ENCODE assay signal across 8 cellular contexts in the genomic region with DNA sequence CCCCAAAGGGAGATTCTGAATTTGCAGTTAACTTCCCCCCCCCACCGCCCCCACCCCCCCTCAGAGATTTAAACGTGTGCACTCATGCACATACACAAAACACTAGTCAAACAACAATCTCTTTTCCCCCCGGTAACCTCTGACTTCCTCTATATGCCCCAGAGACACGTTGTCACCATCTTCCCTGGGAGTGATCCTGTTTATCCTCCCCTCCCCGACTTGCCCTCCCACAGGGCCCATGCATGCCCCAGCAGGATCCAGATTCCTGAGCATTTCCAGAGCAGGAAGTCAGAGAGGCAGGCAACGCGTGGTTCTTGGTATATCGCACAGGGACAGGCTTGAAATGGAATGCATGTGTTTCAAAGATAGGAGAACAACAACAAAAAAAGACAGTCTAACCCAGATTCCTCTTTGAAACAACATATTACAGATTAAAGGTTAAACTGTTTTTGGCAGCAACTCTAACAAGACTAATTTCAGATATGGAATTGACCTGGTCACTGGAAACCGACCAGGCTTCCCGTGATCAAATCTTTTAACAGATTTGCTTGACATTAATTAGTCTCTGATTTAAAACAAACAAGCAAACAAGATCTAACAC. TPM values are rescaled to one million over a fixed set of nuclear protein-coding genes. Genes with fewer than 3 reads are reported as not detected.
DNase-seq lines count a peak whose midpoint lies in the region; ATAC-seq and TF ChIP-seq lines count a peak whose summit lies in the region.

No MANE protein-coding gene starts in this region.

- intact Hi-C loops in body of pancreas (cut with DNase I) = loop anchor here (10.0 kb wide), 1 partner anchor 132 kb away; no protein-coding TSS in a partner anchor

- H3K9me3 ChIP-seq in body of pancreas = no peaks in the 10 kb centered on the region

- H3K36me3 Mint-ChIP-seq in immature natural killer cell = peaks cover 0 to 4% (median 0%) of the 10 kb centered on the region in 3 donors

- no peaks in the 10 kb centered on the region for H3K36me3 ChIP-seq in body of pancreas (replicated peaks in 1 of 2; ENCODE audit: insufficient read depth in 1 of 2, low read depth in 2 of 2)

- H3K4me3 ChIP-seq in NB4 (ENCODE audit: low read depth, low read length) (peak overlapping the region; percentile 88), body of pancreas (peak overlapping the region in 1 of 2 donors; percentile 88)

- H3K27me3 ChIP-seq in body of pancreas = no peaks in the 10 kb centered on the region

- peak overlapping the region; percentile 85 to 94 (median 90) for H3K4me3 Mint-ChIP-seq in immature natural killer cell

- 1 to 6% methylated on average over 10 of the region's 10 CpGs for WGBS in body of pancreas, 2 donors

- DNase-seq in NCI-H510A (lab: John Stamatoyannopoulos, UW) = peak; percentile 7
- no peak for DNase-seq in NCI-H510A treated with DMSO at 0.1 percent for 48 hours (lab: John Stamatoyannopoulos, UW)
- DNase-seq in NB4 (ENCODE audit: low read depth) = peak; percentile 50
- DNase-seq in body of pancreas = peak in 3 of 4 donors; percentile 28 to 51 (median 39)
- no peak for DNase-seq in immature natural killer cell
- DNase-seq in smooth muscle cell of the brain vasculature (ENCODE audit: low read depth, low spot score) = peak; percentile 67
- DNase-seq in stimulated activated CD4-positive, alpha-beta T cell treated with anti-CD3 and anti-CD28 coated beads, Interleukin-2, amount 100 ng/mL, for 48 hours = no peak

- no peak for TF ChIP-seq POLR2A in NB4 (IDR thresholded peaks at IDR 0.05; ENCODE audit: extremely low read depth, insufficient read length)
- TF ChIP-seq POLR2A in body of pancreas (IDR thresholded peaks at IDR 0.05) = peak in 2 of 3 donors; percentile 46 to 53

- no peak for TF ChIP-seq CTCF in NB4 (IDR thresholded peaks at IDR 0.05; ENCODE audit: low read depth, low read length)
- no peak for TF ChIP-seq CTCF in body of pancreas (IDR thresholded peaks at IDR 0.05)

- H3K27me3 Mint-ChIP-seq in immature natural killer cell (ENCODE audit: low read depth in 3 of 3) = peaks cover 6 to 7% (median 7%) of the 10 kb centered on the region in 3 donors

- peak overlapping the region; percentile 82 to 100 (median 99) for H3K27ac Mint-ChIP-seq in immature natural killer cell

- H3K4me1 Mint-ChIP-seq in immature natural killer cell = peaks cover 61% of the 10 kb centered on the region in 2 donors

- peaks cover 0 to 1% (median 0%) of the 10 kb centered on the region in 6 donors for H3K9me3 Mint-ChIP-seq in immature natural killer cell

- H3K27ac ChIP-seq in body of pancreas = peak overlapping the region; percentile 96 to 100 (median 98)

- peaks cover 41% of the 10 kb centered on the region for H3K4me1 ChIP-seq in body of pancreas

- ATAC-seq in body of pancreas (peak; percentile 19), HG03095 (IDR thresholded peaks at IDR 0.05; ENCODE audit: unreplicated experiment) (no peak)

RNA-seq across cellular contexts. Expression of a gene that starts 1.3 kb away (rescaled TPM):
- 10 to 100 TPM; 24.1 to 44.8 TPM for total RNA-seq in body of pancreas
- polyA plus RNA-seq in immature natural killer cell = 10 to 100 TPM; 56.1 to 64.9 (median 63.5) TPM

RNA-seq across cellular contexts. Expression of a gene that starts 5.3 kb away (rescaled TPM):
- total RNA-seq in body of pancreas = under 1 TPM in 1 of 2 donors, not detected in 1; 0.52 TPM
- polyA plus RNA-seq in immature natural killer cell = under 1 TPM in 1 of 3 donors, not detected in 2; 0.20 TPM

Comparison
In these comparisons a context has a peak if more than half of its experiments do, and no peak if none do; other contexts are left out.
1. DNase-seq: peak in NCI-H510A (single experiment), NB4 (single experiment), body of pancreas (3 of 4) and smooth muscle cell of the brain vasculature (single experiment); none in NCI-H510A treated with DMSO at 0.1 percent for 48 hours (single experiment), immature natural killer cell (0 of 3) and stimulated activated CD4-positive, alpha-beta T cell treated with anti-CD3 and anti-CD28 coated beads, Interleukin-2, amount 100 ng/mL, for 48 hours (0 of 2).